21 cellular contexts compared by ENCODE assay signal in the genomic region with DNA sequence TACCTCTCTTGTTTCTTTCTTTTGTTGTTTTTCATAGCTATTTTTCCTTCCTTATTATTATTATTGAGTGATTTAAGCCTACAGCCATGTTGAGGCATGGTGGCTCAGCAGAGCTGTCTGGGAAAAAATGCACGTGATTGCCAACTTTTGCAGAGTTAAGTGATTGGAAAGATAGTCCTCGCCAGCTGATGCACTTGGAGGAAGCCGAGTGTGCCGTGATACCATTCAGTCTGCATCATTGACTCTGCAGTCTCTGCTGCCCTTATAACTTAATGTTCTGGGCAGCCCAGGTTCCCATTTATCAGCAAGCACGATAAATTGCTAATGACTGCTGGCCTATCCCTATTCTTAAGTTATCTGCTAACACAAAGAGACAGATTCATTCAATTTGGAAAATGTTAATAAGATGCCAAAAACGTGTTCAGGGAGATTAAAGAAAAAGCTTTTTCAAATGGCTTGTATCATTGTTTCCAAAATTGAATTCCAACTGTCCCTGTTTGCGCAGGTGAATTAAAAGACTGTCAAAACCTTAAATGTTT.
"Had no signal": no experiment of that assay in that cellular context is flagged by ENCODE, and none has a peak within 500 bp of the region (broad histone marks: within the 10 kb centered on the region; RNA-seq: fewer than 3 reads in every experiment).

No MANE protein-coding gene starts in this region.

- H3K27me3 ChIP-seq: SJCRH30 had no signal

- H3K36me3 ChIP-seq: SJCRH30 had no signal

- ATAC-seq: Panc1, Right ventricle myocardium inferior, T-cell had no signal

- DNase-seq: KBM-7, MV-4-11, NCI-H1048, NCI-H1105, NCI-H1417, NCI-H1436 treated with DMSO at 0.1 percent for 48 hours, NCI-H1694, NCI-H187 treated with DMSO at 0.1 percent for 48 hours, NCI-H2029 treated with DMSO at 0.1 percent for 48 hours, NCI-H2171 treated with DMSO at 0.1 percent for 48 hours, NCI-H345, NCI-H446 treated with DMSO at 0.1 percent for 48 hours, NCI-H510A treated with DMSO at 0.1 percent for 48 hours, NCI-H526, NCI-H82, SHP77 treated with DMSO at 0.1 percent for 48 hours, SJCRH30, SW 1271, T-cell had no signal

- H3K4me3 ChIP-seq: SJCRH30 had no signal
